ENCODE assay signal across 9 cellular contexts in genomic region chr2:168583710-168584521, GRCh38.
DNase-seq lines count a peak whose midpoint lies in the region; ATAC-seq, FAIRE-seq and TF ChIP-seq lines count a peak whose summit lies in the region.
"Had no signal": no experiment of that assay in that cellular context is flagged by ENCODE, and none has a peak within 500 bp of the region (broad histone marks: within the 10 kb centered on the region; RNA-seq: fewer than 3 reads in every experiment).

No MANE protein-coding gene starts in this region.

- TF ChIP-seq EP300 in A549 (IDR thresholded peaks at IDR 0.05), result no peak

- DNase-seq in A549 (ENCODE audit: low read depth in 1 of 2, low spot score in 1 of 2), result peak in 1 of 2 experiments; percentile 31
- DNase-seq in H54 (ENCODE audit: insufficient read length, low spot score), result peak; percentile 0
- no peak for DNase-seq in activated naive CD8-positive, alpha-beta T cell treated with anti-CD3 and anti-CD28 coated beads, Interleukin-2, amount 10 ng/mL, durations not matched to agents 7 days and 5 days
- no peak for DNase-seq in left ventricle myocardium superior
- no peak for DNase-seq in NCI-H748 treated with DMSO at 0.1 percent for 48 hours (lab: John Stamatoyannopoulos, UW)
- no peak for DNase-seq in NCI-H2029 treated with DMSO at 0.1 percent for 48 hours (lab: John Stamatoyannopoulos, UW)

- H3K27ac Mint-ChIP-seq in activated naive CD8-positive, alpha-beta T cell treated with anti-CD3 and anti-CD28 coated beads, Interleukin-2, amount 10 ng/mL, durations not matched to agents 7 days and 5 days, result peak overlapping the region; percentile 85

- H3K27me3 Mint-ChIP-seq in activated naive CD8-positive, alpha-beta T cell treated with anti-CD3 and anti-CD28 coated beads, Interleukin-2, amount 10 ng/mL, durations not matched to agents 7 days and 5 days, result no peaks in the 10 kb centered on the region

- no peak overlapping the region for H3K4me3 ChIP-seq in A549

- peaks cover 32% of the 10 kb centered on the region for H3K4me1 Mint-ChIP-seq in activated naive CD8-positive, alpha-beta T cell treated with anti-CD3 and anti-CD28 coated beads, Interleukin-2, amount 10 ng/mL, durations not matched to agents 7 days and 5 days

- no peaks in the 10 kb centered on the region for H3K9me3 Mint-ChIP-seq in activated naive CD8-positive, alpha-beta T cell treated with anti-CD3 and anti-CD28 coated beads, Interleukin-2, amount 10 ng/mL, durations not matched to agents 7 days and 5 days

- peak overlapping the region; percentile 60 to 77 for H3K27ac ChIP-seq in A549
- H3K27ac ChIP-seq: parathyroid adenoma had no signal

- H3K4me1 ChIP-seq in A549, result peaks cover 22% of the 10 kb centered on the region
- H3K4me1 ChIP-seq: parathyroid adenoma had no signal

- TF ChIP-seq RAD21 in A549 (conservative IDR thresholded peaks at IDR 0.05 in 1 of 2, IDR thresholded peaks at IDR 0.05 in 1 of 2), result no peak

- WGBS in A549 (ENCODE audit: missing lambda C conversion rate), result 33% methylated on average over 5 of the region's 5 CpGs

- no peak for TF ChIP-seq POLR2A in A549 (IDR thresholded peaks at IDR 0.05; ENCODE audit: low read length)
- TF ChIP-seq POLR2A in H54 (IDR thresholded peaks at IDR 0.05; ENCODE audit: low read depth, low read length), result no peak

- POLR2A ChIA-PET in A549 (lab: Yijun Ruan, JAX), result no interaction called here
- POLR2A ChIA-PET in activated naive CD8-positive, alpha-beta T cell treated with anti-CD3 and anti-CD28 coated beads, Interleukin-2, amount 10 ng/mL, durations not matched to agents 7 days and 5 days (lab: Charles Lee), result no interaction called here

- no peak for TF ChIP-seq CTCF in A549 (IDR thresholded peaks at IDR 0.05)

- H3K36me3 Mint-ChIP-seq in activated naive CD8-positive, alpha-beta T cell treated with anti-CD3 and anti-CD28 coated beads, Interleukin-2, amount 10 ng/mL, durations not matched to agents 7 days and 5 days, result peaks cover 43% of the 10 kb centered on the region

- H3K9me3 ChIP-seq in A549, result no peaks in the 10 kb centered on the region

- intact Hi-C loops in left ventricle myocardium superior (cut with micrococcal nuclease), result no loop called here

- H3K4me3 Mint-ChIP-seq in activated naive CD8-positive, alpha-beta T cell treated with anti-CD3 and anti-CD28 coated beads, Interleukin-2, amount 10 ng/mL, durations not matched to agents 7 days and 5 days, result peak overlapping the region; percentile 73

- peak overlapping the region; percentile 54 for H3K4me2 ChIP-seq in A549

- FAIRE-seq in A549 (lab: Jason Lieb, UNC), result no peak
- peak; percentile 96 for FAIRE-seq in H54 (lab: Jason Lieb, UNC)

- ATAC-seq in A549 (peak; percentile 55 to 82; a peak in 5 of 6 replicates), left ventricle myocardium superior (peak; percentile 36), GM21786 (IDR thresholded peaks at IDR 0.05; ENCODE audit: unreplicated experiment) (no peak), HG02852 (IDR thresholded peaks at IDR 0.05; ENCODE audit: unreplicated experiment) (no peak)
- ATAC-seq in activated naive CD8-positive, alpha-beta T cell treated with anti-CD3 and anti-CD28 coated beads, Interleukin-2, amount 10 ng/mL, durations not matched to agents 7 days and 5 days (ENCODE audit: low read depth), result no peak

- CTCF ChIA-PET in A549 (lab: Yijun Ruan, JAX), result no interaction called here

TF ChIP-seq in A549, 52 proteins besides CTCF, POLR2A, EP300 and RAD21:
- no peak for TF ChIP-seq ATOH8 (CRISPR knock-in tag; IDR thresholded peaks at IDR 0.05; ENCODE audit: low read depth)
- no peak for TF ChIP-seq MAX (IDR thresholded peaks at IDR 0.05)
- no peak for TF ChIP-seq ZFP36 (IDR thresholded peaks at IDR 0.05; ENCODE audit: borderline replicate concordance, partially characterized antibody)
- no peak for TF ChIP-seq TP53 (CRISPR knock-in tag; IDR thresholded peaks at IDR 0.05)
- no peak for TF ChIP-seq HOXA7 (CRISPR knock-in tag; IDR thresholded peaks at IDR 0.05)
- TF ChIP-seq FOSL2 (IDR thresholded peaks at IDR 0.05), result no peak
- 0 out of 2 replicates have a peak, but pooled peaks have one; percentile 21 for TF ChIP-seq FOSL2 (CRISPR knock-in tag; IDR thresholded peaks at IDR 0.05)

Comparison
In these comparisons a context has a peak if more than half of its experiments do, and no peak if none do; other contexts are left out.
1. ATAC-seq: peak in A549 (2 of 2) and left ventricle myocardium superior (single experiment); none in activated naive CD8-positive, alpha-beta T cell treated with anti-CD3 and anti-CD28 coated beads, Interleukin-2, amount 10 ng/mL, durations not matched to agents 7 days and 5 days (single experiment), GM21786 (single experiment) and HG02852 (single experiment).